ENCODE assay signal across 18 cellular contexts in the genomic region with DNA sequence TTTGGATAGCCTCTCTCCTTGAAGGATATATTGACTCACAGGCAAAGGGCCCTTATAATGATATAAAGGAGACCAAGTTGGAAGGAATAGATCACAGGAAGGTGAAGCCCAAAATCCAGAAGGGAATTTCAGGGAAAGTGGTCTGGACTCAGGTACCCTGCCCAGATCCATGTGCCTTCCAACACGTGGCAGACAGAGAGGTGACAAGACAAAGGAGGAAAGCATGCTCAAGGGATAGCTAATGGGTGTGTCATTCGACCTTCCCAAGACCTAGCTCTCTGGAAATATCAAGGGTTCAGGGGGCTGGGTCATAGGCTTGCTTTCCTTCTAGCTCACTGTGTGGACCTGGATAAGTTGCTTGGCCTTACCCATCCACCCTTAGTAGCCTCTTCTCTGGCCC.
A peak's percentile ranks its signal among the peaks of the same experiment; 100 is the strongest.
DNase-seq lines count a peak whose midpoint lies in the region; ATAC-seq, FAIRE-seq and TF ChIP-seq lines count a peak whose summit lies in the region.
"Had no signal": no experiment of that assay in that cellular context is flagged by ENCODE, and none has a peak within 500 bp of the region (broad histone marks: within the 10 kb centered on the region; RNA-seq: fewer than 3 reads in every experiment).

No MANE protein-coding gene starts in this region.

- CTCF ChIA-PET in HCT116 (lab: Charles Lee): no interaction called here

- H3K27me3 Mint-ChIP-seq in astrocyte (ENCODE audit: low read depth, unreplicated experiment) (no peaks in the 10 kb centered on the region), endothelial cell (ENCODE audit: unreplicated experiment) (peaks cover 2% of the 10 kb centered on the region)
- H3K27me3 Mint-ChIP-seq: activated T-cell treated with anti-CD3 and anti-CD28 coated beads, Interleukin-2, amount 50 U/mL, for 24 hours had no signal

- H3K79me2 ChIP-seq in HCT116 (ENCODE audit: insufficient read depth, low read length) (no peaks in the 10 kb centered on the region), astrocyte (ENCODE audit: insufficient read depth, low read length) (no peaks in the 10 kb centered on the region)

- H4K20me1 ChIP-seq in HCT116 (ENCODE audit: insufficient read depth): no peaks in the 10 kb centered on the region
- no peaks in the 10 kb centered on the region for H4K20me1 ChIP-seq in astrocyte (ENCODE audit: insufficient read depth, low read length)

- BruUV-seq in HCT116 (replicated peaks; lab: Mats Ljungman, UMichigan): no TSS peak

- H3K36me3 Mint-ChIP-seq in astrocyte (ENCODE audit: low read depth, unreplicated experiment): peaks cover 2% of the 10 kb centered on the region
- peaks cover 10% of the 10 kb centered on the region for H3K36me3 Mint-ChIP-seq in endothelial cell (ENCODE audit: low read depth, unreplicated experiment)
- H3K36me3 Mint-ChIP-seq: CD8-positive, alpha-beta T cell had no signal

- H3K4me1 Mint-ChIP-seq in astrocyte (ENCODE audit: low read depth, unreplicated experiment) (peaks cover 35% of the 10 kb centered on the region), endothelial cell (ENCODE audit: unreplicated experiment) (peaks cover 14% of the 10 kb centered on the region)

- peaks cover 67 to 70% of the 10 kb centered on the region in 2 experiments for H3K4me1 ChIP-seq in HCT116 (ENCODE audit: control insufficient read depth in 1 of 2, insufficient read depth in 2 of 2, low read length in 2 of 2)
- H3K4me1 ChIP-seq in astrocyte (ENCODE audit: insufficient read depth, low read length): peaks cover 29% of the 10 kb centered on the region
- H3K4me1 ChIP-seq in right lobe of liver: peaks cover 0 to 9% (median 2%) of the 10 kb centered on the region in 4 donors
- H3K4me1 ChIP-seq in spleen: peaks cover 0 to 45% (median 26%) of the 10 kb centered on the region in 6 donors

- FAIRE-seq in astrocyte (lab: Jason Lieb, UNC): no peak
- FAIRE-seq: islet of Langerhans had no signal

- POLR2A ChIA-PET in HCT116 (lab: Charles Lee): interaction anchor here (1.1 kb wide), 1 partner anchor 31 kb away, joined by 3 read pairs; no protein-coding TSS in a partner anchor

- H3K4me3 Mint-ChIP-seq in astrocyte (ENCODE audit: unreplicated experiment) (no peak overlapping the region), endothelial cell (ENCODE audit: unreplicated experiment) (no peak overlapping the region)
- H3K4me3 Mint-ChIP-seq: activated CD8-positive, alpha-beta T cell treated with anti-CD3 and anti-CD28 coated beads, Interleukin-2, amount 10 ng/mL, durations not matched to agents 7 days and 5 days; activated naive CD4-positive, alpha-beta T cell treated with anti-CD3 and anti-CD28 coated beads for 36 hours; activated T-cell treated with anti-CD3 and anti-CD28 coated beads, Interleukin-2, amount 50 U/mL, for 24 hours; CD8-positive, alpha-beta T cell; nephron progenitor cell had no signal

- peak overlapping the region; percentile 32; the same call in 1 of the 2 replicates for H3K9ac ChIP-seq in HCT116 (ENCODE audit: low read length)
- no peak overlapping the region for H3K9ac ChIP-seq in astrocyte (ENCODE audit: low read length)
- H3K9ac ChIP-seq: SK-N-SH had no signal

- H3K4me3 ChIP-seq in HCT116 (replicated peaks in 1 of 2; ENCODE audit: low read depth in 1 of 2, low read length in 2 of 2) (no peak overlapping the region), astrocyte (ENCODE audit: insufficient read depth, low read depth, low read length) (no peak overlapping the region), right lobe of liver (no peak overlapping the region), spleen (peak overlapping the region in 1 of 8 donors; percentile 54)

- H3K27ac Mint-ChIP-seq in astrocyte (ENCODE audit: unreplicated experiment) (peak overlapping the region; percentile 99), endothelial cell (ENCODE audit: unreplicated experiment) (no peak overlapping the region)
- H3K27ac Mint-ChIP-seq: activated CD8-positive, alpha-beta T cell treated with anti-CD3 and anti-CD28 coated beads, Interleukin-2, amount 10 ng/mL, durations not matched to agents 7 days and 5 days; activated naive CD4-positive, alpha-beta T cell treated with anti-CD3 and anti-CD28 coated beads for 36 hours; activated T-cell treated with anti-CD3 and anti-CD28 coated beads, Interleukin-2, amount 50 U/mL, for 24 hours; CD8-positive, alpha-beta T cell; nephron progenitor cell had no signal

- RAD21 ChIA-PET in HCT116 (lab: Charles Lee; ENCODE audit: low non-redundant PET in 1 of 2, low total read pairs in 2 of 2, uncharacterized antibody in 2 of 2, unreplicated experiment in 2 of 2): no interaction called here

- H3K9me3 Mint-ChIP-seq in astrocyte (ENCODE audit: unreplicated experiment): peaks cover 11% of the 10 kb centered on the region
- no peaks in the 10 kb centered on the region for H3K9me3 Mint-ChIP-seq in endothelial cell (ENCODE audit: unreplicated experiment)
- H3K9me3 Mint-ChIP-seq: activated naive CD4-positive, alpha-beta T cell treated with anti-CD3 and anti-CD28 coated beads for 36 hours; activated T-cell treated with anti-CD3 and anti-CD28 coated beads, Interleukin-2, amount 50 U/mL, for 24 hours had no signal

- H3K9me2 ChIP-seq in HCT116 (ENCODE audit: insufficient read depth): no peaks in the 10 kb centered on the region
- H3K9me2 ChIP-seq: SK-N-SH had no signal

- H3K9me3 ChIP-seq in HCT116 (ENCODE audit: control insufficient read depth in 1 of 2, insufficient read depth in 1 of 2, low read depth in 1 of 2, low read length in 2 of 2) (no peaks in the 10 kb centered on the region), astrocyte (ENCODE audit: insufficient read depth, low read depth, low read length) (no peaks in the 10 kb centered on the region), right lobe of liver (no peaks in the 10 kb centered on the region), spleen (peaks cover 0 to 4% (median 0%) of the 10 kb centered on the region in 8 donors)
- H3K9me3 ChIP-seq: SK-N-SH had no signal

- TF ChIP-seq POLR2A in HCT116 (IDR thresholded peaks at IDR 0.05; ENCODE audit: borderline replicate concordance, extremely low read depth, insufficient read depth, insufficient read length): no peak
- TF ChIP-seq POLR2A in right lobe of liver (IDR thresholded peaks at IDR 0.05): no peak
- no peak for TF ChIP-seq POLR2A in spleen (IDR thresholded peaks at IDR 0.05)

- no peak for TF ChIP-seq CTCF in HCT116 (IDR thresholded peaks at IDR 0.05 in 2 of 3, conservative IDR thresholded peaks at IDR 0.05 in 1 of 3; ENCODE audit: borderline replicate concordance in 1 of 3, insufficient read depth in 1 of 3, low read depth in 2 of 3, low read length in 2 of 3)
- no peak for TF ChIP-seq CTCF in astrocyte (IDR thresholded peaks at IDR 0.05; ENCODE audit: insufficient read depth, low read depth, low read length)
- no peak for TF ChIP-seq CTCF in right lobe of liver (IDR thresholded peaks at IDR 0.05)
- no peak for TF ChIP-seq CTCF in spleen (IDR thresholded peaks at IDR 0.05 in 8 of 11, conservative IDR thresholded peaks at IDR 0.05 in 3 of 11)
- TF ChIP-seq CTCF in endothelial cell (IDR thresholded peaks at IDR 0.05; ENCODE audit: unreplicated experiment): no peak

- H3K4me2 ChIP-seq in HCT116 (ENCODE audit: low read length): peak overlapping the region; percentile 57
- no peak overlapping the region for H3K4me2 ChIP-seq in astrocyte (ENCODE audit: low read length)
- H3K4me2 ChIP-seq: SK-N-SH had no signal

- H3K36me3 ChIP-seq in HCT116 (ENCODE audit: control insufficient read depth in 1 of 2, insufficient read depth in 2 of 2, low read length in 2 of 2) (no peaks in the 10 kb centered on the region), astrocyte (ENCODE audit: insufficient read depth, low read length) (no peaks in the 10 kb centered on the region), right lobe of liver (no peaks in the 10 kb centered on the region), spleen (no peaks in the 10 kb centered on the region)

- intact Hi-C loops in HCT116 (cut with micrococcal nuclease) (no loop called here), right lobe of liver (cut with DNase I) (no loop called here), spleen (cut with DNase I; ENCODE audit: low total_unique reads) (no loop called here)

- DNase-seq in HCT116 (ENCODE audit: low read depth, low spot score) (no peak), astrocyte (ENCODE audit: low read depth) (no peak), right lobe of liver (no peak), spleen (no peak), NCI-H446 treated with DMSO at 0.1 percent for 48 hours (lab: John Stamatoyannopoulos, UW) (no peak), T-helper 2 cell (no peak), endothelial cell (ENCODE audit: low spot score) (no peak)
- DNase-seq: activated CD8-positive, alpha-beta T cell treated with anti-CD3 and anti-CD28 coated beads, Interleukin-2, amount 10 ng/mL, durations not matched to agents 7 days and 5 days; activated naive CD4-positive, alpha-beta T cell treated with anti-CD3 and anti-CD28 coated beads for 36 hours; activated T-cell treated with anti-CD3 and anti-CD28 coated beads, Interleukin-2, amount 50 U/mL, for 24 hours; CD8-positive, alpha-beta T cell; NCI-H1436 treated with DMSO at 0.1 percent for 48 hours; NCI-H82; nephron progenitor cell; SK-N-SH; T-helper 9 cell had no signal

- H2AFZ ChIP-seq in HCT116 (ENCODE audit: low read depth, low read length, poor library complexity, severe bottlenecking) (no peak overlapping the region), astrocyte (ENCODE audit: low read depth, low read length) (no peak overlapping the region)

- ATAC-seq in HCT116 (no peak), right lobe of liver (no peak), HG03378 (IDR thresholded peaks at IDR 0.05; ENCODE audit: unreplicated experiment) (no peak)
- ATAC-seq: activated CD8-positive, alpha-beta T cell treated with anti-CD3 and anti-CD28 coated beads, Interleukin-2, amount 10 ng/mL, durations not matched to agents 7 days and 5 days; CD8-positive, alpha-beta T cell had no signal

- TF ChIP-seq RAD21 in HCT116 (IDR thresholded peaks at IDR 0.05; ENCODE audit: low read depth): no peak

- 90% methylated on average over 2 of the region's 2 CpGs for WGBS in right lobe of liver (ENCODE audit: insufficient coverage, low coverage, low lambda C conversion rate, missing lambda C conversion rate)
- WGBS in spleen, 5 donors: 68 to 95% (median 92%) methylated on average over 2 of the region's 2 CpGs

- H3K27me3 ChIP-seq in HCT116 (ENCODE audit: insufficient read depth, low read length) (no peaks in the 10 kb centered on the region), astrocyte (ENCODE audit: insufficient read depth, low read length) (no peaks in the 10 kb centered on the region), right lobe of liver (no peaks in the 10 kb centered on the region), spleen (replicated peaks in 1 of 7) (no peaks in the 10 kb centered on the region)

- H3K27ac ChIP-seq in HCT116 (ENCODE audit: low read depth, low read length) (peak overlapping the region; percentile 83; the same call in 1 of the 2 replicates), astrocyte (ENCODE audit: low read depth, low read length) (peak overlapping the region; percentile 37), right lobe of liver (peak overlapping the region; percentile 19 to 58 (median 52)), spleen (peak overlapping the region in 7 of 8 donors; percentile 64 to 91 (median 78))

TF ChIP-seq in HCT116, 20 proteins besides CTCF, POLR2A, EP300 and RAD21 (continues in another document):
- no peak for TF ChIP-seq ELF1 (IDR thresholded peaks at IDR 0.05; ENCODE audit: borderline replicate concordance, low read depth)
